Comparison of ENCODE assay signal across 12 cellular contexts in genomic region chr1:63821650-63822049, GRCh38. TPM values are rescaled to one million over a fixed set of nuclear protein-coding genes. Genes with fewer than 3 reads are reported as not detected.
DNase-seq lines count a peak whose midpoint lies in the region; ATAC-seq and TF ChIP-seq lines count a peak whose summit lies in the region.
"Had no signal": no experiment of that assay in that cellular context is flagged by ENCODE, and none has a peak within 500 bp of the region (broad histone marks: within the 10 kb centered on the region; RNA-seq: fewer than 3 reads in every experiment).

No MANE protein-coding gene starts in this region.

- CTCF ChIA-PET in Panc1 (lab: Charles Lee), result no interaction called here
- CTCF ChIA-PET in activated CD4-positive, alpha-beta memory T cell treated with anti-CD3 and anti-CD28 coated beads, Interleukin-2, amount 10 ng/mL, durations not matched to agents 7 days and 5 days (lab: Charles Lee), result no interaction called here

- H3K36me3 ChIP-seq in GM23248 (ENCODE audit: low read depth) (no peaks in the 10 kb centered on the region; the same call in 1 of the 2 replicates), Panc1 (ENCODE audit: control insufficient read depth, insufficient read depth, low read length) (no peaks in the 10 kb centered on the region)

- H3K36me3 Mint-ChIP-seq in activated CD4-positive, alpha-beta memory T cell treated with anti-CD3 and anti-CD28 coated beads, Interleukin-2, amount 10 ng/mL, durations not matched to agents 7 days and 5 days (ENCODE audit: low read depth), result no peaks in the 10 kb centered on the region

- H3K9me3 Mint-ChIP-seq in activated CD4-positive, alpha-beta memory T cell treated with anti-CD3 and anti-CD28 coated beads, Interleukin-2, amount 10 ng/mL, durations not matched to agents 7 days and 5 days, result no peaks in the 10 kb centered on the region
- H3K9me3 Mint-ChIP-seq: activated T-helper 2 cell treated with anti-CD3 and anti-CD28 coated beads, Interferon-gamma antibody, Interleukin-2, Interleukin-4, amounts not matched to agents 10 μg/mL and 5 μg/mL and 100 μg/mL, durations not matched to agents 14 hours and 24 hours and 36 hours had no signal

- BruUV-seq in Panc1 (replicated peaks; lab: Mats Ljungman, UMichigan), result no TSS peak

- no peaks in the 10 kb centered on the region; the same call in 1 of the 2 replicates for H4K20me1 ChIP-seq in GM23248 (ENCODE audit: insufficient read depth)

- H3K27me3 ChIP-seq in GM23248 (replicated peaks; ENCODE audit: insufficient read depth) (no peaks in the 10 kb centered on the region), Panc1 (ENCODE audit: control insufficient read depth, insufficient read depth, low read length) (no peaks in the 10 kb centered on the region)

- DNase-seq in GM23248 (peak; percentile 53), Panc1 (ENCODE audit: low read depth, low spot score) (no peak), fibroblast of pulmonary artery (ENCODE audit: low read depth) (peak; percentile 85), retinal pigment epithelial cell (ENCODE audit: low read depth) (peak; percentile 55), LoVo (ENCODE audit: low spot score) (no peak)
- DNase-seq in activated CD4-positive, CD25-positive, alpha-beta regulatory T cell treated with anti-CD3 and anti-CD28 coated beads, Interleukin-2, amount 50 U/mL, for 72 hours, result no peak
- no peak for DNase-seq in activated CD4-positive, alpha-beta memory T cell treated with anti-CD3 and anti-CD28 coated beads, Interleukin-2, amount 10 ng/mL, durations not matched to agents 7 days and 5 days
- DNase-seq: activated CD4-positive, CD25-positive, alpha-beta regulatory T cell; NCI-H1930; stimulated activated naive CD4-positive, alpha-beta T cell had no signal

- H3F3A ChIP-seq in GM23248 (ENCODE audit: insufficient read depth), result peaks cover 19% of the 10 kb centered on the region

- H3K9me2 ChIP-seq in GM23248 (ENCODE audit: insufficient read depth), result no peaks in the 10 kb centered on the region

- H2AFZ ChIP-seq in GM23248, result no peak overlapping the region

- H3K4me3 ChIP-seq in GM23248 (no peak overlapping the region), Panc1 (ENCODE audit: low read depth in 2 of 2, low read length in 2 of 2) (no peak overlapping the region), fibroblast of pulmonary artery (replicated peaks; ENCODE audit: low read depth, low read length) (peak overlapping the region; percentile 4), retinal pigment epithelial cell (ENCODE audit: low read length) (no peak overlapping the region)

- 23 to 28% methylated on average over 4 of the region's 4 CpGs for WGBS in GM23248 (ENCODE audit: low coverage in 1 of 2, low lambda C conversion rate in 2 of 2, missing lambda C conversion rate in 2 of 2), 2 experiments

- H3K27ac ChIP-seq in GM23248, result no peak overlapping the region
- H3K27ac ChIP-seq in Panc1 (ENCODE audit: low read length), result peak overlapping the region; percentile 62

- peaks cover 45% of the 10 kb centered on the region for H3K79me2 ChIP-seq in GM23248 (ENCODE audit: insufficient read depth)

- H3K27ac Mint-ChIP-seq in activated CD4-positive, alpha-beta memory T cell treated with anti-CD3 and anti-CD28 coated beads, Interleukin-2, amount 10 ng/mL, durations not matched to agents 7 days and 5 days, result no peak overlapping the region
- H3K27ac Mint-ChIP-seq: activated T-helper 2 cell treated with anti-CD3 and anti-CD28 coated beads, Interferon-gamma antibody, Interleukin-2, Interleukin-4, amounts not matched to agents 10 μg/mL and 5 μg/mL and 100 μg/mL, durations not matched to agents 14 hours and 24 hours and 36 hours had no signal

- in situ Hi-C loops in GM23248 (cut with MboI), result no loop called here
- in situ Hi-C loops in Panc1 (cut with HindIII; ENCODE audit: low pct_unique_long_range_greater_than_20kb, low sequenced_read_pairs), result no loop called here

- H3K4me1 Mint-ChIP-seq in activated CD4-positive, alpha-beta memory T cell treated with anti-CD3 and anti-CD28 coated beads, Interleukin-2, amount 10 ng/mL, durations not matched to agents 7 days and 5 days, result no peaks in the 10 kb centered on the region

- intact Hi-C loops in Panc1 (cut with micrococcal nuclease; ENCODE audit: unreplicated experiment), result no loop called here

- H3K9ac ChIP-seq in GM23248, result no peak overlapping the region

- POLR2A ChIA-PET in Panc1 (lab: Charles Lee), result no interaction called here
- POLR2A ChIA-PET in activated CD4-positive, alpha-beta memory T cell treated with anti-CD3 and anti-CD28 coated beads, Interleukin-2, amount 10 ng/mL, durations not matched to agents 7 days and 5 days (lab: Charles Lee), result no interaction called here

- H3K9me3 ChIP-seq in GM23248 (ENCODE audit: low read depth) (no peaks in the 10 kb centered on the region), Panc1 (ENCODE audit: control insufficient read depth, insufficient read depth, low read depth, low read length) (no peaks in the 10 kb centered on the region)

- H3K27me3 Mint-ChIP-seq in activated CD4-positive, alpha-beta memory T cell treated with anti-CD3 and anti-CD28 coated beads, Interleukin-2, amount 10 ng/mL, durations not matched to agents 7 days and 5 days, result peaks cover 6% of the 10 kb centered on the region

- H3K4me3 Mint-ChIP-seq in activated CD4-positive, alpha-beta memory T cell treated with anti-CD3 and anti-CD28 coated beads, Interleukin-2, amount 10 ng/mL, durations not matched to agents 7 days and 5 days, result no peak overlapping the region

- H3K4me1 ChIP-seq in GM23248 (ENCODE audit: insufficient read depth), result peaks cover 28% of the 10 kb centered on the region
- H3K4me1 ChIP-seq in Panc1 (ENCODE audit: control insufficient read depth, insufficient read depth, low read length), result peaks cover 47% of the 10 kb centered on the region

- TF ChIP-seq CTCF in Panc1 (IDR thresholded peaks at IDR 0.05), result no peak
- no peak for TF ChIP-seq CTCF in fibroblast of pulmonary artery (IDR thresholded peaks at IDR 0.05; ENCODE audit: low read length, missing control alignments)
- no peak for TF ChIP-seq CTCF in retinal pigment epithelial cell (conservative IDR thresholded peaks at IDR 0.05; ENCODE audit: low read depth, low read length)

- H3K4me2 ChIP-seq in GM23248 (ENCODE audit: unreplicated experiment), result peak overlapping the region; percentile 17

- ATAC-seq in Panc1 (peak; percentile 43), HG03280 (IDR thresholded peaks at IDR 0.05; ENCODE audit: unreplicated experiment) (no peak)

RNA-seq across cellular contexts. Expression of gene ROR1, which starts 47.8 kb away (rescaled TPM):
- total RNA-seq in GM23248 (2014; rRNA removed; shearing (Covaris generic)), result 12.0 and 20.9 TPM in 2 replicates
- polyA plus RNA-seq in GM23248 (2016; fragmentation: Nextera tagmentation; extraction: Ambion mirVana), result 12.6 and 13.3 TPM in 2 replicates
- 19.3 TPM for total RNA-seq in Panc1 (2021; ENCODE audit: unreplicated experiment)
- polyA plus RNA-seq in Panc1 (2012; ENCODE audit: insufficient read length), result 7.8 TPM
- under 1 TPM in 1 of 2 experiments, not detected in 1; 0.10 TPM for total RNA-seq in activated CD4-positive, alpha-beta memory T cell treated with anti-CD3 and anti-CD28 coated beads, Interleukin-2, amount 10 ng/mL, durations not matched to agents 7 days and 5 days

Comparison
In these comparisons a context has a peak if more than half of its experiments do, and no peak if none do; other contexts are left out.
1. DNase-seq: peak in GM23248 (single experiment), fibroblast of pulmonary artery (single experiment) and retinal pigment epithelial cell (single experiment); none in Panc1 (single experiment), activated CD4-positive, CD25-positive, alpha-beta regulatory T cell treated with anti-CD3 and anti-CD28 coated beads, Interleukin-2, amount 50 U/mL, for 72 hours (single experiment), activated CD4-positive, alpha-beta memory T cell treated with anti-CD3 and anti-CD28 coated beads, Interleukin-2, amount 10 ng/mL, durations not matched to agents 7 days and 5 days (single experiment) and LoVo (single experiment).
2. RNA of gene ROR1, which starts 47.8 kb away (total RNA-seq): 19.3 TPM in Panc1 (single experiment) and 12.0 to 20.9 TPM in GM23248; 0.10 TPM in activated CD4-positive, alpha-beta memory T cell treated with anti-CD3 and anti-CD28 coated beads, Interleukin-2, amount 10 ng/mL, durations not matched to agents 7 days and 5 days; every median in the first group is over 10 times any median in the second.